In genomic region chr10:11430421-11431275, GRCh38 we compare ENCODE assay signal across 17 cellular contexts.
DNase-seq lines count a peak whose midpoint lies in the region; ATAC-seq, FAIRE-seq and TF ChIP-seq lines count a peak whose summit lies in the region.
"Had no signal": no experiment of that assay in that cellular context is flagged by ENCODE, and none has a peak within 500 bp of the region (broad histone marks: within the 10 kb centered on the region; RNA-seq: fewer than 3 reads in every experiment).

No MANE protein-coding gene starts in this region.

- H4K8ac ChIP-seq in IMR-90 (ENCODE audit: low read depth in 2 of 2, low read length in 2 of 2), result no peak overlapping the region

- TF ChIP-seq EP300 in K562 (IDR thresholded peaks at IDR 0.05; ENCODE audit: low read length), result no peak
- no peak for TF ChIP-seq EP300 in neural cell (conservative IDR thresholded peaks at IDR 0.05; ENCODE audit: poor library complexity, severe bottlenecking)

- TF ChIP-seq POLR2A in IMR-90 (IDR thresholded peaks at IDR 0.05; ENCODE audit: low read depth, low read length), result no peak
- TF ChIP-seq POLR2A in K562 (conservative IDR thresholded peaks at IDR 0.05), result no peak

- no peak overlapping the region for H3K4ac ChIP-seq in IMR-90 (ENCODE audit: low read depth, low read length)

- no peak overlapping the region for H3K27ac ChIP-seq in IMR-90 (ENCODE audit: insufficient read depth, low read length)
- no peak overlapping the region for H3K27ac ChIP-seq in K562 (ENCODE audit: extremely low read depth, low read depth, low read length)
- no peak overlapping the region for H3K27ac ChIP-seq in neural cell (ENCODE audit: low read length)
- H3K27ac ChIP-seq: GM23248 had no signal

- FAIRE-seq in K562 (lab: Jason Lieb, UNC) (no peak), HTR-8/SVneo (lab: Jason Lieb, UNC) (no peak)
- FAIRE-seq: G401.6, GM12892 had no signal

- H2BK20ac ChIP-seq in IMR-90 (ENCODE audit: low read depth, low read length), result no peak overlapping the region

- intact Hi-C loops in IMR-90 (cut with micrococcal nuclease) (no loop called here), K562 (cut with micrococcal nuclease) (loop anchor here (5.0 kb wide), 1 partner anchor 327 kb away; no protein-coding TSS in a partner anchor)

- H3K9me3 ChIP-seq in IMR-90 (ENCODE audit: control insufficient read depth, insufficient read depth, low read length), result peaks cover 2% of the 10 kb centered on the region; the same call in 1 of the 2 replicates
- H3K9me3 ChIP-seq in K562 (replicated peaks; ENCODE audit: control insufficient read depth, insufficient read depth, low read depth, low read length), result no peaks in the 10 kb centered on the region; the same call in none of the 2 replicates
- no peaks in the 10 kb centered on the region for H3K9me3 ChIP-seq in neural cell (ENCODE audit: low read length)

- dilution Hi-C loops in IMR-90 (cut with HindIII; ENCODE audit: low sequenced_read_pairs, unreplicated experiment), result no loop called here

- H3K79me1 ChIP-seq in IMR-90 (ENCODE audit: low read depth in 1 of 2, low read length in 2 of 2), result no peaks in the 10 kb centered on the region

- H3K36me3 ChIP-seq in IMR-90 (ENCODE audit: control insufficient read depth, insufficient read depth, low read length) (no peaks in the 10 kb centered on the region), K562 (ENCODE audit: control insufficient read depth, insufficient read depth, low read length) (no peaks in the 10 kb centered on the region), neural cell (ENCODE audit: insufficient read depth, low read length) (no peaks in the 10 kb centered on the region)

- H3K4me1 ChIP-seq in IMR-90 (ENCODE audit: control insufficient read depth, insufficient read depth, low read length), result no peaks in the 10 kb centered on the region
- H3K4me1 ChIP-seq in K562 (replicated peaks in 1 of 2; ENCODE audit: control insufficient read depth in 2 of 2, insufficient read depth in 2 of 2, low read length in 2 of 2), result peaks cover 0 to 2% of the 10 kb centered on the region in 2 experiments; a peak in 2 of 5 replicates
- H3K4me1 ChIP-seq: Caco-2 had no signal

- H2BK120ac ChIP-seq in IMR-90 (ENCODE audit: low read depth, low read length), result no peak overlapping the region

- no peak overlapping the region for H3K18ac ChIP-seq in IMR-90 (ENCODE audit: low read depth, low read length)

- H3K4me3 ChIP-seq in IMR-90 (ENCODE audit: insufficient read depth, low read depth, low read length), result no peak overlapping the region
- H3K4me3 ChIP-seq in K562, result no peak overlapping the region
- no peak overlapping the region for H3K4me3 ChIP-seq in neural cell (ENCODE audit: low read length)
- H3K4me3 ChIP-seq: GM23248 had no signal

- H2AK9ac ChIP-seq in IMR-90 (replicated peaks; ENCODE audit: low read depth, low read length, poor library complexity), result no peak overlapping the region

- no peak overlapping the region for H4K91ac ChIP-seq in IMR-90 (ENCODE audit: insufficient read depth, low read depth, low read length)

- H3K23ac ChIP-seq in IMR-90 (ENCODE audit: low read depth, low read length), result no peak overlapping the region

- H3F3A ChIP-seq in neural cell (ENCODE audit: insufficient read depth, low read length, poor library complexity, severe bottlenecking), result no peaks in the 10 kb centered on the region

- no peaks in the 10 kb centered on the region for H3K79me2 ChIP-seq in K562 (ENCODE audit: control insufficient read depth, insufficient read depth, low read length)
- H3K79me2 ChIP-seq in neural cell (replicated peaks; ENCODE audit: insufficient read depth, low read length), result no peaks in the 10 kb centered on the region

- ATAC-seq in IMR-90 (ENCODE audit: low read depth), result no peak
- peak; percentile 13; the same call in 1 of the 3 replicates for ATAC-seq in K562

- no peak overlapping the region for H4K5ac ChIP-seq in IMR-90 (ENCODE audit: low read depth, low read length)

- CTCF ChIA-PET in IMR-90 (lab: Yijun Ruan, JAX), result interaction anchor here (0.6 kb wide), 1 partner anchor 16 kb away, joined by 3 read pairs; no protein-coding TSS in a partner anchor
- CTCF ChIA-PET in K562 (lab: Yijun Ruan, JAX; ENCODE audit: low intra/inter-chr PET ratio), result no interaction called here

- no peak overlapping the region for H3K14ac ChIP-seq in IMR-90 (replicated peaks; ENCODE audit: low read depth, low read length)

- H2AK5ac ChIP-seq in IMR-90 (ENCODE audit: low read depth, low read length), result no peak overlapping the region

- TF ChIP-seq RAD21 in IMR-90 (IDR thresholded peaks at IDR 0.05; ENCODE audit: low read length) (no peak), K562 (CRISPR knock-in tag; conservative IDR thresholded peaks at IDR 0.05 in 1 of 2, IDR thresholded peaks at IDR 0.05 in 1 of 2) (no peak), neural cell (conservative IDR thresholded peaks at IDR 0.05) (no peak)

- POLR2A ChIA-PET in IMR-90 (lab: Charles Lee; ENCODE audit: unreplicated experiment), result no interaction called here
- POLR2A ChIA-PET in K562 (lab: Yijun Ruan, JAX), result interaction anchor here (0.6 to 0.8 kb wide), 4 partner anchors 11 to 31 kb away, joined by 3 to 4 read pairs (median 3); no protein-coding TSS in a partner anchor

- no peaks in the 10 kb centered on the region; the same call in 1 of the 2 replicates for H3K27me3 ChIP-seq in IMR-90 (ENCODE audit: control insufficient read depth, insufficient read depth, low read length)
- peaks cover 0 to 13% of the 10 kb centered on the region in 2 experiments; a peak in 1 of 5 replicates for H3K27me3 ChIP-seq in K562 (ENCODE audit: control insufficient read depth in 2 of 2, insufficient read depth in 2 of 2, low read length in 2 of 2)
- no peaks in the 10 kb centered on the region for H3K27me3 ChIP-seq in neural cell (ENCODE audit: insufficient read depth, low read depth, low read length)

- H2BK5ac ChIP-seq in IMR-90 (ENCODE audit: low read depth, low read length, poor library complexity, severe bottlenecking), result no peak overlapping the region

- H3K9me2 ChIP-seq in neural cell (ENCODE audit: insufficient read depth, low read length), result no peaks in the 10 kb centered on the region

- no peaks in the 10 kb centered on the region for H3K9me1 ChIP-seq in IMR-90 (ENCODE audit: insufficient read depth, low read length)
- H3K9me1 ChIP-seq in K562 (ENCODE audit: control insufficient read depth, insufficient read depth, low read length), result no peaks in the 10 kb centered on the region

- in situ Hi-C loops in IMR-90 (cut with MboI; ENCODE audit: low sequenced_read_pairs) (no loop called here), K562 (cut with MboI) (no loop called here)

- no peak overlapping the region for H2BK15ac ChIP-seq in IMR-90 (ENCODE audit: low read depth, low read length)

- TF ChIP-seq CTCF in IMR-90 (conservative IDR thresholded peaks at IDR 0.05; ENCODE audit: low read depth, low read length) (no peak), K562 (IDR thresholded peaks at IDR 0.05 in 2 of 3, conservative IDR thresholded peaks at IDR 0.05 in 1 of 3; ENCODE audit: insufficient read depth in 2 of 3, low read depth in 1 of 3, low read length in 3 of 3) (no peak), neural cell (IDR thresholded peaks at IDR 0.05; ENCODE audit: poor library complexity, severe bottlenecking) (no peak)

- no peak overlapping the region for H3K56ac ChIP-seq in IMR-90 (ENCODE audit: extremely low read depth, insufficient read depth, low read length)

- H4K20me1 ChIP-seq in IMR-90 (ENCODE audit: insufficient read depth, low read length), result no peaks in the 10 kb centered on the region
- H4K20me1 ChIP-seq in K562 (replicated peaks; ENCODE audit: control insufficient read depth, insufficient read depth, low read length), result no peaks in the 10 kb centered on the region
- no peaks in the 10 kb centered on the region for H4K20me1 ChIP-seq in neural cell (ENCODE audit: insufficient read depth)

- 69% methylated on average over 6 of the region's 24 CpGs; no CpG with 5 or more reads in 1 of the 2 experiments for WGBS in IMR-90 (ENCODE audit: extremely low coverage in 2 of 2, insufficient read length in 1 of 2), 2 experiments
- 18% methylated on average over 24 of the region's 24 CpGs for WGBS in K562 (ENCODE audit: insufficient coverage, low coverage, missing lambda C conversion rate)

- H3K4me2 ChIP-seq in IMR-90 (ENCODE audit: low read depth, low read length), result no peak overlapping the region
- H3K4me2 ChIP-seq in K562 (ENCODE audit: insufficient read depth, low read length), result no peak overlapping the region
- no peak overlapping the region for H3K4me2 ChIP-seq in neural cell (ENCODE audit: low read length)

- DNase-seq in DMS79 (lab: John Stamatoyannopoulos, UW), result peak; percentile 68
- no peak for DNase-seq in IMR-90
- no peak for DNase-seq in K562 (ENCODE audit: extremely low read depth in 1 of 4, low spot score in 3 of 4)
- no peak for DNase-seq in GF-D8 (lab: John Stamatoyannopoulos, UW)
- no peak for DNase-seq in NCI-H2171 treated with DMSO at 0.1 percent for 48 hours (lab: John Stamatoyannopoulos, UW)
- no peak for DNase-seq in HTR-8/SVneo (ENCODE audit: insufficient read length, low spot score)
- DNase-seq: AML-193, Caco-2, GM23248, HFFc6, MV-4-11, NCI-H1436 treated with DMSO at 0.1 percent for 48 hours, NCI-H446 treated with DMSO at 0.1 percent for 48 hours, NCI-H774 had no signal

- peak overlapping the region; percentile 39 for H2AFZ ChIP-seq in IMR-90 (replicated peaks; ENCODE audit: low read length, poor library complexity)
- H2AFZ ChIP-seq in K562 (ENCODE audit: low read depth, low read length), result peak overlapping the region; percentile 10; the same call in 1 of the 2 replicates
- peak overlapping the region; percentile 8 for H2AFZ ChIP-seq in neural cell (ENCODE audit: low read depth, low read length)
- H2AFZ ChIP-seq: GM23248 had no signal

- no TSS peak for BruUV-seq in IMR-90 (replicated peaks; lab: Mats Ljungman, UMichigan)
- no TSS peak for BruUV-seq in K562 (replicated peaks; lab: Mats Ljungman, UMichigan)

- H3K9ac ChIP-seq in IMR-90 (ENCODE audit: low read depth, low read length), result no peak overlapping the region
- peak overlapping the region in 1 of 2 experiments; percentile 33; a peak in 1 of 4 replicates for H3K9ac ChIP-seq in K562 (ENCODE audit: insufficient read depth in 1 of 2, low read depth in 2 of 2, low read length in 2 of 2)
- H3K9ac ChIP-seq in neural cell (ENCODE audit: low read length), result no peak overlapping the region
- H3K9ac ChIP-seq: GM23248 had no signal

TF ChIP-seq in IMR-90, 13 proteins besides CTCF, POLR2A, EP300 and RAD21 (continues in another document):
- no peak for TF ChIP-seq CEBPB (IDR thresholded peaks at IDR 0.05; ENCODE audit: low read depth, low read length)
- TF ChIP-seq NFE2L2 (IDR thresholded peaks at IDR 0.05; ENCODE audit: low read depth, low read length), result no peak

TF ChIP-seq in K562, 482 proteins besides CTCF, POLR2A, EP300 and RAD21 (continues in another document):
- TF ChIP-seq ZNF217 (CRISPR knock-in tag; IDR thresholded peaks at IDR 0.05), result no peak
- TF ChIP-seq GATA2 (CRISPR knock-in tag; IDR thresholded peaks at IDR 0.05), result peak; percentile 53; the same call in 1 of the 2 replicates
- no peak for TF ChIP-seq NFIC (IDR thresholded peaks at IDR 0.05)
- TF ChIP-seq ZNF551 (CRISPR knock-in tag; IDR thresholded peaks at IDR 0.05), result no peak

TF ChIP-seq in neural cell, 6 proteins besides CTCF, POLR2A, EP300 and RAD21 (continues in another document):
- TF ChIP-seq EZH2 (IDR thresholded peaks at IDR 0.05; ENCODE audit: borderline replicate concordance, insufficient read depth, low read length, poor library complexity, severe bottlenecking) (no peak), TAF1 (IDR thresholded peaks at IDR 0.05; ENCODE audit: low read depth) (no peak), POLR2AphosphoS5 (IDR thresholded peaks at IDR 0.05) (no peak), SMC3 (conservative IDR thresholded peaks at IDR 0.05; ENCODE audit: poor library complexity) (no peak)
